17 cellular contexts compared by ENCODE assay signal in genomic region chr7:105244594-105244993, GRCh38.
DNase-seq lines count a peak whose midpoint lies in the region; ATAC-seq, FAIRE-seq and TF ChIP-seq lines count a peak whose summit lies in the region.
"Had no signal": no experiment of that assay in that cellular context is flagged by ENCODE, and none has a peak within 500 bp of the region (broad histone marks: within the 10 kb centered on the region; RNA-seq: fewer than 3 reads in every experiment).

No MANE protein-coding gene starts in this region.

- intact Hi-C loops in endothelial cell of umbilical vein (cut with micrococcal nuclease), result no loop called here
- intact Hi-C loops in left ventricle myocardium superior (cut with micrococcal nuclease), result no loop called here
- intact Hi-C loops in aorta (cut with DNase I), result no loop called here

- CTCF ChIA-PET in endothelial cell of umbilical vein (lab: Charles Lee), result no interaction called here

- no peak overlapping the region for H4K8ac ChIP-seq in mesenchymal stem cell (ENCODE audit: low read length)

- peaks cover 36% of the 10 kb centered on the region for H3K79me1 ChIP-seq in mesenchymal stem cell (replicated peaks; ENCODE audit: low read length, poor library complexity, severe bottlenecking)

- dilution Hi-C loops in endothelial cell of umbilical vein (cut with MboI; ENCODE audit: extremely low pct_ligation_motif_present, low sequenced_read_pairs), result no loop called here

- FAIRE-seq in endothelial cell of umbilical vein (lab: Jason Lieb, UNC) (no peak), urothelium cell line (lab: Jason Lieb, UNC) (no peak)
- FAIRE-seq: GM12892, HTR-8/SVneo had no signal

- POLR2A ChIA-PET in endothelial cell of umbilical vein (lab: Charles Lee), result interaction anchor here (0.6 kb wide), 1 partner anchor 15 kb away, joined by 3 read pairs; no protein-coding TSS in a partner anchor

- H3K9me3 ChIP-seq in endothelial cell of umbilical vein (replicated peaks; ENCODE audit: control insufficient read depth, insufficient read depth, low read length) (no peaks in the 10 kb centered on the region), mesenchymal stem cell (ENCODE audit: control insufficient read depth, low read length) (no peaks in the 10 kb centered on the region), aorta (ENCODE audit: control insufficient read depth, low read length) (no peaks in the 10 kb centered on the region)
- H3K9me3 ChIP-seq: HAP-1 had no signal

- no peak overlapping the region for H2BK12ac ChIP-seq in mesenchymal stem cell (ENCODE audit: low read length in 2 of 2)

- H3K4me2 ChIP-seq in endothelial cell of umbilical vein (ENCODE audit: insufficient read depth, low read length) (no peak overlapping the region), mesenchymal stem cell (ENCODE audit: low read length, poor library complexity, severe bottlenecking) (no peak overlapping the region)
- H3K4me2 ChIP-seq: PC-9 had no signal

- H2BK15ac ChIP-seq in mesenchymal stem cell (ENCODE audit: low read depth, poor library complexity, severe bottlenecking), result no peak overlapping the region

- H4K91ac ChIP-seq in mesenchymal stem cell (ENCODE audit: low read length), result no peak overlapping the region

- H3K36me3 ChIP-seq in endothelial cell of umbilical vein (ENCODE audit: control insufficient read depth in 2 of 2, extremely low read depth in 1 of 2, insufficient read depth in 2 of 2, low read length in 2 of 2), result no peaks in the 10 kb centered on the region
- H3K36me3 ChIP-seq in mesenchymal stem cell (ENCODE audit: control insufficient read depth in 1 of 2, insufficient read depth in 2 of 2, low read depth in 1 of 2, low read length in 2 of 2), result peaks cover 0 to 5% of the 10 kb centered on the region in 2 experiments
- no peaks in the 10 kb centered on the region for H3K36me3 ChIP-seq in aorta (ENCODE audit: control insufficient read depth in 1 of 2, insufficient read depth in 2 of 2, low read length in 1 of 2)
- H3K36me3 ChIP-seq: HAP-1 had no signal

- H2BK5ac ChIP-seq in mesenchymal stem cell (ENCODE audit: low read depth, low read length, poor library complexity, severe bottlenecking), result peak overlapping the region; percentile 67

- 97% methylated on average over 28 of the region's 28 CpGs for WGBS in mesenchymal stem cell
- WGBS in aorta, 2 donors, result 95 to 96% methylated on average over 28 of the region's 28 CpGs

- TF ChIP-seq POLR2A in endothelial cell of umbilical vein (IDR thresholded peaks at IDR 0.05; ENCODE audit: low read depth, low read length), result no peak

- ATAC-seq in left ventricle myocardium superior (peak; percentile 63), aorta (ENCODE audit: low FRiP score) (peak; percentile 52)

- H3K23ac ChIP-seq in mesenchymal stem cell (ENCODE audit: low read length in 2 of 2), result no peak overlapping the region

- peak overlapping the region; percentile 17 for H2AFZ ChIP-seq in endothelial cell of umbilical vein (ENCODE audit: low read depth, low read length)
- no peak overlapping the region for H2AFZ ChIP-seq in mesenchymal stem cell (ENCODE audit: low read depth, low read length)
- H2AFZ ChIP-seq: PC-9 had no signal

- DNase-seq in endothelial cell of umbilical vein (ENCODE audit: low read depth, low spot score), result peak; percentile 65
- DNase-seq in left ventricle myocardium superior, result peak; percentile 46
- DNase-seq in mesenchymal stem cell, result no peak
- DNase-seq in aorta, result no peak
- DNase-seq in NCI-H1092 treated with DMSO at 0.1 percent for 48 hours (lab: John Stamatoyannopoulos, UW), result no peak
- no peak for DNase-seq in urothelium cell line (ENCODE audit: low spot score)
- no peak for DNase-seq in GM20000 (ENCODE audit: low spot score)
- DNase-seq: COR-L47, DMS153, NCI-H187, NCI-H2171, NCI-H82, PC-9 had no signal

- no peak overlapping the region for H2AK5ac ChIP-seq in mesenchymal stem cell (ENCODE audit: low read length, severe bottlenecking)

- no peak overlapping the region for H3K27ac ChIP-seq in endothelial cell of umbilical vein (ENCODE audit: insufficient read depth, low read depth, low read length)
- no peak overlapping the region for H3K27ac ChIP-seq in mesenchymal stem cell (ENCODE audit: low read length, poor library complexity, severe bottlenecking)
- no peak overlapping the region for H3K27ac ChIP-seq in aorta (ENCODE audit: low read depth in 1 of 2, low read length in 2 of 2)
- H3K27ac ChIP-seq: HL-60, PC-9 had no signal

- H3K4me3 ChIP-seq in endothelial cell of umbilical vein (replicated peaks in 1 of 3; ENCODE audit: insufficient read depth in 1 of 3, low read depth in 1 of 3, low read length in 3 of 3) (no peak overlapping the region), mesenchymal stem cell (ENCODE audit: insufficient read depth in 1 of 2, low read depth in 1 of 2, low read length in 2 of 2) (no peak overlapping the region), aorta (ENCODE audit: low read length in 2 of 2) (no peak overlapping the region)
- H3K4me3 ChIP-seq: HAP-1, PC-9 had no signal

- peaks cover 4% of the 10 kb centered on the region for H3K4me1 ChIP-seq in endothelial cell of umbilical vein (ENCODE audit: control insufficient read depth, extremely low read depth, insufficient read depth, low read length)
- peaks cover 11% of the 10 kb centered on the region for H3K4me1 ChIP-seq in mesenchymal stem cell (ENCODE audit: control insufficient read depth, insufficient read depth, low read depth, low read length)
- H3K4me1 ChIP-seq in aorta (ENCODE audit: control insufficient read depth in 1 of 2, insufficient read depth in 2 of 2, low read length in 2 of 2), result no peaks in the 10 kb centered on the region

- H3K9me1 ChIP-seq in endothelial cell of umbilical vein (replicated peaks; ENCODE audit: control insufficient read depth, extremely low read depth, insufficient read depth, low read length), result no peaks in the 10 kb centered on the region

- H3K14ac ChIP-seq in mesenchymal stem cell (ENCODE audit: low read length in 2 of 2), result no peak overlapping the region

- H2BK120ac ChIP-seq in mesenchymal stem cell (ENCODE audit: low read depth, low read length), result no peak overlapping the region

- no peak overlapping the region for H3K4ac ChIP-seq in mesenchymal stem cell (ENCODE audit: low read depth in 1 of 2, low read length in 2 of 2)

- peaks cover 36% of the 10 kb centered on the region for H3K79me2 ChIP-seq in endothelial cell of umbilical vein (ENCODE audit: control insufficient read depth, insufficient read depth, low read length)

- H3K18ac ChIP-seq in mesenchymal stem cell (ENCODE audit: low read depth in 1 of 2, low read length in 2 of 2), result no peak overlapping the region

- TF ChIP-seq CTCF in endothelial cell of umbilical vein (IDR thresholded peaks at IDR 0.05; ENCODE audit: extremely low read depth in 1 of 2, insufficient read depth in 1 of 2, low read depth in 1 of 2, low read length in 2 of 2) (no peak), GM20000 (IDR thresholded peaks at IDR 0.05; ENCODE audit: extremely low read depth, missing control alignments) (no peak)

- BruUV-seq in endothelial cell of umbilical vein (replicated peaks; lab: Mats Ljungman, UMichigan), result no TSS peak

- H4K20me1 ChIP-seq in endothelial cell of umbilical vein (replicated peaks; ENCODE audit: control insufficient read depth, extremely low read depth, insufficient read depth, low read length), result peaks cover 18% of the 10 kb centered on the region

- no peaks in the 10 kb centered on the region for H3K27me3 ChIP-seq in endothelial cell of umbilical vein (ENCODE audit: control insufficient read depth in 2 of 2, insufficient read depth in 2 of 2, low read length in 2 of 2)
- no peaks in the 10 kb centered on the region for H3K27me3 ChIP-seq in mesenchymal stem cell (ENCODE audit: control insufficient read depth in 1 of 2, insufficient read depth in 1 of 2, low read length in 2 of 2)
- no peaks in the 10 kb centered on the region for H3K27me3 ChIP-seq in aorta (ENCODE audit: control insufficient read depth in 1 of 2, insufficient read depth in 2 of 2, low read length in 1 of 2)

- no peak overlapping the region for H3K9ac ChIP-seq in endothelial cell of umbilical vein (replicated peaks; ENCODE audit: extremely low read depth, insufficient read depth, low read length)
- no peak overlapping the region for H3K9ac ChIP-seq in mesenchymal stem cell (ENCODE audit: low read length)

TF ChIP-seq in endothelial cell of umbilical vein, 7 proteins besides CTCF, POLR2A, EP300 and RAD21:
- TF ChIP-seq POLR2AphosphoS5 (IDR thresholded peaks at IDR 0.05; ENCODE audit: insufficient read depth, low read depth, low read length) (no peak), EZH2 (IDR thresholded peaks at IDR 0.05; ENCODE audit: borderline replicate concordance, low read depth, low read length, severe bottlenecking) (no peak), FOS (IDR thresholded peaks at IDR 0.05; ENCODE audit: borderline replicate concordance, insufficient read depth, low read length) (no peak)
TF ChIP-seq in endothelial cell of umbilical vein: peak in this region for 0.

Comparison
In these comparisons a context has a peak if more than half of its experiments do, and no peak if none do; other contexts are left out.
1. DNase-seq: peak in endothelial cell of umbilical vein (single experiment) and left ventricle myocardium superior (single experiment); none in mesenchymal stem cell (single experiment), aorta (0 of 2), NCI-H1092 treated with DMSO at 0.1 percent for 48 hours (single experiment), urothelium cell line (single experiment) and GM20000 (single experiment).